17 cellular contexts compared by ENCODE assay signal in the genomic region with DNA sequence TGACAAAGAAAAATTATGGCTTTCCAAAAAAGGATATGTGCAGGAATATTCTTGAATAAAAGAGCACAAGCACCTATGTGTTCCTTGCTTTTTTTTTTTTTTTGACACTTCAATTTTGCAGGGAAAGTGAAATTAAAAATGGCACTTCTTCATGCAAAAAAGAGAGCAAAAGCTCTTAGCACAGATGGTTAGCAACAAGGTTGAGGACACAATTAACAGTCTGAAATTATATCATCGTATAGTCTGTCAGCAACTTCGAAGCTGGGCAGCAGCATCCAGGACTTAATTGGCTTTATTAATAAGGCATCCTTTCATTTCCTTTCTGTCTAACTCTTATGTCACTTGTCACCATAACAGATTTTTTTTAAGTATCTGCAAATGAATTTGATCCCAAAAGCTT.
DNase-seq lines count a peak whose midpoint lies in the region; ATAC-seq and TF ChIP-seq lines count a peak whose summit lies in the region.
"Had no signal": no experiment of that assay in that cellular context is flagged by ENCODE, and none has a peak within 500 bp of the region (broad histone marks: within the 10 kb centered on the region; RNA-seq: fewer than 3 reads in every experiment).

No MANE protein-coding gene starts in this region.

- no peaks in the 10 kb centered on the region for H3K9me2 ChIP-seq in MM.1S (replicated peaks; ENCODE audit: insufficient read depth, low read length)

- no peak for TF ChIP-seq CTCF in MM.1S (IDR thresholded peaks at IDR 0.05; ENCODE audit: low read length)

- no peak for ATAC-seq in GM21360 (IDR thresholded peaks at IDR 0.05; ENCODE audit: unreplicated experiment)
- ATAC-seq: A549; CD8-positive, alpha-beta T cell; GM12878 had no signal

- no peaks in the 10 kb centered on the region for H3K79me2 ChIP-seq in MM.1S (ENCODE audit: low read length)

- H3F3A ChIP-seq in MM.1S (ENCODE audit: insufficient read depth, low read length) = no peaks in the 10 kb centered on the region

- H3K9me3 ChIP-seq in MM.1S (replicated peaks; ENCODE audit: insufficient read depth, low read length) = no peaks in the 10 kb centered on the region
- H3K9me3 ChIP-seq: A549, Caco-2 had no signal

- no peak overlapping the region for H3K9ac ChIP-seq in MM.1S (ENCODE audit: low read length)
- H3K9ac ChIP-seq: BLaER1 treated with 17β-estradiol and CSF1 and Interleukin-3, amounts not matched to agents 10 nM and 100 nM had no signal

- no peak overlapping the region for H3K4me2 ChIP-seq in MM.1S (ENCODE audit: low read depth, low read length)
- H3K4me2 ChIP-seq: A549; BLaER1 treated with 17β-estradiol and CSF1 and Interleukin-3, amounts not matched to agents 10 nM and 100 nM had no signal

- H3K36me3 ChIP-seq in MM.1S (replicated peaks; ENCODE audit: insufficient read depth, low read length) = no peaks in the 10 kb centered on the region
- H3K36me3 ChIP-seq: BLaER1 treated with 17β-estradiol and CSF1 and Interleukin-3, amounts not matched to agents 10 nM and 100 nM had no signal

- H3K27ac ChIP-seq in MM.1S (ENCODE audit: low read length) = no peak overlapping the region
- H3K27ac ChIP-seq: 22Rv1; A549; BLaER1 treated with 17β-estradiol and CSF1 and Interleukin-3, amounts not matched to agents 10 nM and 100 nM; C4-2B had no signal

- no peaks in the 10 kb centered on the region for H3K27me3 ChIP-seq in MM.1S (replicated peaks; ENCODE audit: insufficient read depth, low read length)
- H3K27me3 ChIP-seq: BLaER1 treated with 17β-estradiol and CSF1 and Interleukin-3, amounts not matched to agents 10 nM and 100 nM had no signal

- H3K4me3 ChIP-seq in MM.1S (ENCODE audit: low read length) = no peak overlapping the region
- H3K4me3 ChIP-seq: A549; BLaER1 treated with 17β-estradiol and CSF1 and Interleukin-3, amounts not matched to agents 10 nM and 100 nM; GM12878 had no signal

- DNase-seq in NCI-H2171 treated with DMSO at 0.1 percent for 48 hours (lab: John Stamatoyannopoulos, UW) = peak; percentile 22
- DNase-seq in NCI-H2171 (lab: John Stamatoyannopoulos, UW) = no peak
- peak; percentile 56 for DNase-seq in cerebellar cortex (ENCODE audit: low spot score)
- no peak for DNase-seq in MM.1S
- DNase-seq: AML-193; Caco-2; Calu3; CD4-positive, alpha-beta T cell; CD8-positive, alpha-beta T cell; DMS79 treated with DMSO at 0.1 percent for 48 hours; GDM1 had no signal

- H2AFZ ChIP-seq in MM.1S (ENCODE audit: low read length) = no peak overlapping the region

- no peaks in the 10 kb centered on the region for H3K4me1 ChIP-seq in MM.1S (ENCODE audit: low read length)
- H3K4me1 ChIP-seq: A549; BLaER1 treated with 17β-estradiol and CSF1 and Interleukin-3, amounts not matched to agents 10 nM and 100 nM; Caco-2 had no signal

- no peaks in the 10 kb centered on the region for H4K20me1 ChIP-seq in MM.1S (ENCODE audit: insufficient read depth, low read length)
- H4K20me1 ChIP-seq: BLaER1 treated with 17β-estradiol and CSF1 and Interleukin-3, amounts not matched to agents 10 nM and 100 nM had no signal

Comparison
In these comparisons a context has a peak if more than half of its experiments do, and no peak if none do; other contexts are left out.
1. DNase-seq: peak in NCI-H2171 treated with DMSO at 0.1 percent for 48 hours (single experiment) and cerebellar cortex (single experiment); none in NCI-H2171 (single experiment) and MM.1S (single experiment).